ENCODE assay signal across 1 cellular context in genomic region chr6:154510144-154510905, GRCh38.
A peak's percentile ranks its signal among the peaks of the same experiment; 100 is the strongest.
TF ChIP-seq lines count a peak whose summit lies in the region.

Gene CNKSR3, minus strand, starts transcription at chr6:154510685. Its CDS starts 571 bp downstream, at chr6:154510114.

TF ChIP-seq in IMR-90, 13 proteins besides CTCF, POLR2A, EP300 and RAD21 (continued from another document):
- TF ChIP-seq MAZ (IDR thresholded peaks at IDR 0.05; ENCODE audit: borderline replicate concordance, low read depth, low read length) (peak; percentile 78; the same call in 1 of the 2 replicates), SMC3 (IDR thresholded peaks at IDR 0.05; ENCODE audit: low read depth, low read length) (no peak), BHLHE40 (IDR thresholded peaks at IDR 0.05; ENCODE audit: low read depth, low read length) (peak; percentile 96), CEBPB (IDR thresholded peaks at IDR 0.05; ENCODE audit: low read depth, low read length) (peak; percentile 36; the same call in 1 of the 2 replicates)
- TF ChIP-seq, protein P1, sequence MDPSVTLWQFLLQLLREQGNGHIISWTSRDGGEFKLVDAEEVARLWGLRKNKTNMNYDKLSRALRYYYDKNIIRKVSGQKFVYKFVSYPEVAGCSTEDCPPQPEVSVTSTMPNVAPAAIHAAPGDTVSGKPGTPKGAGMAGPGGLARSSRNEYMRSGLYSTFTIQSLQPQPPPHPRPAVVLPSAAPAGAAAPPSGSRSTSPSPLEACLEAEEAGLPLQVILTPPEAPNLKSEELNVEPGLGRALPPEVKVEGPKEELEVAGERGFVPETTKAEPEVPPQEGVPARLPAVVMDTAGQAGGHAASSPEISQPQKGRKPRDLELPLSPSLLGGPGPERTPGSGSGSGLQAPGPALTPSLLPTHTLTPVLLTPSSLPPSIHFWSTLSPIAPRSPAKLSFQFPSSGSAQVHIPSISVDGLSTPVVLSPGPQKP (IDR thresholded peaks at IDR 0.05; ENCODE audit: borderline replicate concordance, low read depth, low read length): no peak
TF ChIP-seq in IMR-90: peak in this region for 4.
